Comparison of ENCODE assay signal across 8 cellular contexts in genomic region chr17:35087731-35088646, GRCh38. TPM values are rescaled to one million over a fixed set of nuclear protein-coding genes. Genes with fewer than 3 reads are reported as not detected.
DNase-seq lines count a peak whose midpoint lies in the region; ATAC-seq and TF ChIP-seq lines count a peak whose summit lies in the region.

No MANE protein-coding gene starts in this region.

- H3K4me1 ChIP-seq in duodenal mucosa (ENCODE audit: control insufficient read depth in 1 of 2, insufficient read depth in 2 of 2, low read length in 2 of 2) (peaks cover 19 to 34% of the 10 kb centered on the region in 2 donors), left lung (peaks cover 0 to 48% of the 10 kb centered on the region in 2 donors)

- peak overlapping the region; percentile 94 for H3K4me3 Mint-ChIP-seq in stimulated activated memory B cell treated with anti-CD40 and anti-IgM and Interleukin-4, amounts not matched to agents 10 μg/mL and 1 μg/mL and 100 μg/mL, for 72 hours

- no peaks in the 10 kb centered on the region for H3K36me3 Mint-ChIP-seq in stimulated activated memory B cell treated with anti-CD40 and anti-IgM and Interleukin-4, amounts not matched to agents 10 μg/mL and 1 μg/mL and 100 μg/mL, for 72 hours

- H3K9ac ChIP-seq in duodenal mucosa (ENCODE audit: low read depth in 1 of 2, low read length in 2 of 2): peak overlapping the region; percentile 97 to 98

- H3K4me3 ChIP-seq in duodenal mucosa (ENCODE audit: low read depth in 1 of 2, low read length in 2 of 2) (peak overlapping the region; percentile 93 to 98), left lung (peak overlapping the region; percentile 91 to 95)

- no peaks in the 10 kb centered on the region for H3K27me3 Mint-ChIP-seq in stimulated activated memory B cell treated with anti-CD40 and anti-IgM and Interleukin-4, amounts not matched to agents 10 μg/mL and 1 μg/mL and 100 μg/mL, for 72 hours

- H3K27me3 ChIP-seq in duodenal mucosa (ENCODE audit: control insufficient read depth in 1 of 2, insufficient read depth in 2 of 2, low read length in 2 of 2) (no peaks in the 10 kb centered on the region), left lung (no peaks in the 10 kb centered on the region)

- H3K36me3 ChIP-seq in duodenal mucosa (ENCODE audit: control insufficient read depth in 1 of 2, insufficient read depth in 2 of 2, low read length in 2 of 2) (no peaks in the 10 kb centered on the region), left lung (no peaks in the 10 kb centered on the region)

- DNase-seq in AG08395 (ENCODE audit: low spot score): peak; percentile 47
- peak; percentile 55 for DNase-seq in KBM-7
- DNase-seq in left lung: peak; percentile 73 to 90
- no peak for DNase-seq in DMS114 treated with DMSO at 0.1 percent for 48 hours (lab: John Stamatoyannopoulos, UW; ENCODE audit: unreplicated experiment)

- in situ Hi-C loops in KBM-7 (cut with MboI; ENCODE audit: low pct_unique_long_range_greater_than_20kb, low sequenced_read_pairs): no loop called here

- H3K27ac ChIP-seq in VCaP (peak overlapping the region; percentile 96), duodenal mucosa (ENCODE audit: low read depth, low read length) (peak overlapping the region; percentile 85), left lung (peak overlapping the region; percentile 90 to 94)

- no peaks in the 10 kb centered on the region for H3K9me3 Mint-ChIP-seq in stimulated activated memory B cell treated with anti-CD40 and anti-IgM and Interleukin-4, amounts not matched to agents 10 μg/mL and 1 μg/mL and 100 μg/mL, for 72 hours

- H3K27ac Mint-ChIP-seq in stimulated activated memory B cell treated with anti-CD40 and anti-IgM and Interleukin-4, amounts not matched to agents 10 μg/mL and 1 μg/mL and 100 μg/mL, for 72 hours: peak overlapping the region; percentile 93

- intact Hi-C loops in left lung (cut with DNase I): loop anchor here in 1 of 2 donors (10.0 kb wide), 1 partner anchor 83 kb away; no protein-coding TSS in a partner anchor

- TF ChIP-seq CTCF in VCaP (conservative IDR thresholded peaks at IDR 0.05) (no peak), left lung (IDR thresholded peaks at IDR 0.05) (no peak)

- H3K4me1 Mint-ChIP-seq in stimulated activated memory B cell treated with anti-CD40 and anti-IgM and Interleukin-4, amounts not matched to agents 10 μg/mL and 1 μg/mL and 100 μg/mL, for 72 hours: peaks cover 56% of the 10 kb centered on the region

- H3K9me3 ChIP-seq in duodenal mucosa (ENCODE audit: control insufficient read depth in 1 of 2, low read length in 2 of 2) (no peaks in the 10 kb centered on the region), left lung (no peaks in the 10 kb centered on the region)

- ATAC-seq in GM18502 (IDR thresholded peaks at IDR 0.05; ENCODE audit: poor library complexity, unreplicated experiment) (peak; percentile 9), left lung (peak; percentile 58)
- peak; percentile 10 for ATAC-seq in stimulated activated memory B cell treated with anti-CD40 and anti-IgM and Interleukin-4, amounts not matched to agents 10 μg/mL and 1 μg/mL and 100 μg/mL, for 72 hours

RNA-seq across cellular contexts. Expression of gene RFFL, which starts 24.5 kb away (rescaled TPM):
- total RNA-seq in left lung: 10 to 100 TPM; 22.2 to 42.0 TPM

RNA-seq across cellular contexts. Expression of gene RAD51D, which starts 31.7 kb away (rescaled TPM):
- 10 to 100 TPM; 13.6 to 20.8 TPM for total RNA-seq in left lung

RNA-seq across cellular contexts. Expression of gene FNDC8, which starts 33.4 kb away (rescaled TPM):
- total RNA-seq in left lung: not detected

RNA-seq across cellular contexts. Expression of gene NLE1, which starts 54.1 kb away (rescaled TPM):
- total RNA-seq in left lung: 10 to 100 TPM in 1 of 2 donors, 1 to 10 TPM in 1; 8.7 to 15.3 TPM

RNA-seq across cellular contexts. Expression of gene UNC45B, which starts 59.6 kb away (rescaled TPM):
- total RNA-seq in left lung: under 1 TPM; 0.20 to 0.65 TPM
